Comparison of ENCODE assay signal across 8 cellular contexts in the genomic region with DNA sequence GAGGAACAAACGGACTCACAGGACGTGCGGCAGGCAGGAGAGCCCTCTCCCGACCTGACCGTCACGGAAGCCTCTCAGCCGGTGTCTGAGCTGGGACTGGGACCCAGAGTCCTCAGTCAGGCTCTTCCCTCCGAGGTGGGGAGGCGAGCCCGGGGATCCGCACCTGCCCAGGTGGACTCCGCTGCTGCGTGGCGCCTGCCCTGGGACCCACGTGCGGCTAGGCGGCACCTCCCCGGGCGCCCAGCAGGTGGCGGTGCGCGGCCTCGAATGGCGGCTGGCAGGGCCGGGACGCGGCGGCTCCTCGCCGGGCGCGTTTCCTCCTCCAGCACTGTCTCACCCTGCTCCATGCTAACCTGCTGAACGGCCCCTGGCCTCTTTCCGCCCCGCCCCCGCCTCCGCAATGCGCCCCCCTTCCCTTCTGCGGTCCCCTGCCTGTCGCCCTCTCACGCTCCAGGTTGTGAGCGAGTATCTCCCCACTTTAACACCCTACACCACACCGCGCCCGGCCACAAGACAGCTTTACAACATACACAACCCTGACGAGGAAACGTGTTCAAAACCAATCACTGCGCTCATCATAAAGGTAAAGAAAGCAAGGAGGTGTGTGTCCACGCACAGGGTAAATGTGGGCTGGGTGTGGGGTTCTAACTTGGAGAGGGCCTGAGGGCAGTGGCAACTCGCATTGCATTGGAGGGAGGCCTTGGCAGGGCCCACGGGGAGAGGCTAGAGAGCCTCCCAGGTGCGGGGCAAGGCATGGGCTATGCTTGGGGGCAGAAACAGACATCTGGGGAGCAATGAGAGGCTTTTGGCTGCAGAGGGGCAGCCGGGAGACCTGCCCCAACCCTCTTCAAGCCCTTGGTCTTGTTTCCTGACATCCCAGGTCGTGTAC. TPM values are rescaled to one million over a fixed set of nuclear protein-coding genes. Genes with fewer than 3 reads are reported as not detected.
DNase-seq lines count a peak whose midpoint lies in the region; ATAC-seq and TF ChIP-seq lines count a peak whose summit lies in the region.

No MANE protein-coding gene starts in this region.

- 0 out of 22 replicates have a peak, but pooled peaks cover 0 to 5% (median 0%) of the 10 kb centered on the region in 11 experiments for H4K20me1 ChIP-seq in BLaER1 treated with 17β-estradiol and CSF1 and Interleukin-3, amounts not matched to agents 10 nM and 100 nM
- no peaks in the 10 kb centered on the region for H4K20me1 ChIP-seq in HCT116 (ENCODE audit: insufficient read depth)

- RAD21 ChIA-PET in HCT116 (lab: Charles Lee; ENCODE audit: low non-redundant PET in 1 of 2, low total read pairs in 2 of 2, uncharacterized antibody in 2 of 2, unreplicated experiment in 2 of 2): interaction anchor here in 1 of 2 experiments (0.6 to 0.7 kb wide), 5 partner anchors 47 to 389 kb away, joined by 3 to 8 read pairs (median 4); no protein-coding TSS in a partner anchor

- no TSS peak for BruUV-seq in HCT116 (replicated peaks; lab: Mats Ljungman, UMichigan)

- TF ChIP-seq RAD21 in HCT116 (IDR thresholded peaks at IDR 0.05; ENCODE audit: low read depth): peak; percentile 90

- ATAC-seq in HCT116 (peak; percentile 94), mucosa of descending colon (peak; percentile 99), HG03095 (IDR thresholded peaks at IDR 0.05; ENCODE audit: unreplicated experiment) (no peak)

- H3K4me3 ChIP-seq in BLaER1 treated with 17β-estradiol and CSF1 and Interleukin-3, amounts not matched to agents 10 nM and 100 nM: peak overlapping the region; percentile 8 to 65 (median 45); a peak in 15 of 20 replicates
- peak overlapping the region; percentile 2 to 24; a peak in 3 of 4 replicates for H3K4me3 ChIP-seq in HCT116 (replicated peaks in 1 of 2; ENCODE audit: low read depth in 1 of 2, low read length in 2 of 2)
- H3K4me3 ChIP-seq in NT2/D1 (ENCODE audit: insufficient read length, low read depth): peak overlapping the region; percentile 26
- no peak overlapping the region for H3K4me3 ChIP-seq in mucosa of descending colon

- H2AFZ ChIP-seq in HCT116 (ENCODE audit: low read depth, low read length, poor library complexity, severe bottlenecking): peak overlapping the region; percentile 72

- no peaks in the 10 kb centered on the region for H3K36me3 ChIP-seq in BLaER1 treated with 17β-estradiol and CSF1 and Interleukin-3, amounts not matched to agents 10 nM and 100 nM
- H3K36me3 ChIP-seq in HCT116 (ENCODE audit: control insufficient read depth in 1 of 2, insufficient read depth in 2 of 2, low read length in 2 of 2) (no peaks in the 10 kb centered on the region), NT2/D1 (ENCODE audit: insufficient read depth, insufficient read length, low read length) (no peaks in the 10 kb centered on the region), mucosa of descending colon (ENCODE audit: low read depth) (no peaks in the 10 kb centered on the region)

- peak overlapping the region; percentile 74 to 98 (median 93) for H3K4me2 ChIP-seq in BLaER1 treated with 17β-estradiol and CSF1 and Interleukin-3, amounts not matched to agents 10 nM and 100 nM
- H3K4me2 ChIP-seq in HCT116 (ENCODE audit: low read length): peak overlapping the region; percentile 52

- H3K4me1 ChIP-seq in BLaER1 treated with 17β-estradiol and CSF1 and Interleukin-3, amounts not matched to agents 10 nM and 100 nM: peaks cover 20 to 64% (median 49%) of the 10 kb centered on the region in 10 experiments
- H3K4me1 ChIP-seq in HCT116 (ENCODE audit: control insufficient read depth in 1 of 2, insufficient read depth in 2 of 2, low read length in 2 of 2) (peaks cover 0 to 23% of the 10 kb centered on the region in 2 experiments; a peak in 3 of 4 replicates), NT2/D1 (ENCODE audit: insufficient read depth, insufficient read length) (no peaks in the 10 kb centered on the region), mucosa of descending colon (ENCODE audit: low read depth) (no peaks in the 10 kb centered on the region)

- H3K9me3 ChIP-seq in BLaER1 treated with 17β-estradiol and CSF1 and Interleukin-3, amounts not matched to agents 10 nM and 100 nM (replicated peaks in 1 of 11): no peaks in the 10 kb centered on the region; a peak in 1 of 22 replicates
- H3K9me3 ChIP-seq in HCT116 (ENCODE audit: control insufficient read depth in 1 of 2, insufficient read depth in 1 of 2, low read depth in 1 of 2, low read length in 2 of 2) (no peaks in the 10 kb centered on the region), NT2/D1 (ENCODE audit: insufficient read depth, low read length) (no peaks in the 10 kb centered on the region), mucosa of descending colon (no peaks in the 10 kb centered on the region)

- TF ChIP-seq POLR2A in HCT116 (IDR thresholded peaks at IDR 0.05; ENCODE audit: borderline replicate concordance, extremely low read depth, insufficient read depth, insufficient read length): no peak

- intact Hi-C loops in HCT116 (cut with micrococcal nuclease): loop anchor here (1.0 to 10.0 kb wide), 2 partner anchors 219 to 332 kb away; a partner anchor contains a TSS
- intact Hi-C loops in mucosa of descending colon (cut with DNase I, micrococcal nuclease): loop anchor here in 1 of 2 donors (10.0 kb wide), 1 partner anchor 219 kb away; no protein-coding TSS in a partner anchor

- DNase-seq in HCT116 (ENCODE audit: low read depth, low spot score) (peak; percentile 26), NT2/D1 (ENCODE audit: low read depth, low spot score) (peak; percentile 39), epidermal melanocyte (ENCODE audit: insufficient read length, low spot score) (peak; percentile 45), mucosa of descending colon (peak; percentile 73 to 89 (median 85))
- DNase-seq in activated CD8-positive, alpha-beta memory T cell treated with anti-CD3 and anti-CD28 coated beads, Interleukin-2, amount 50 U/mL, for 24 hours (ENCODE audit: extremely low read depth): peak; percentile 29
- DNase-seq in stimulated activated CD8-positive, alpha-beta memory T cell treated with anti-CD3 and anti-CD28 coated beads, Interleukin-7, amount 100 ng/mL, for 1 hour (ENCODE audit: low read depth in 2 of 2): peak; percentile 57 to 62

- peaks cover 0 to 29% (median 6%) of the 10 kb centered on the region in 11 experiments; a peak in 11 of 22 replicates for H3K27me3 ChIP-seq in BLaER1 treated with 17β-estradiol and CSF1 and Interleukin-3, amounts not matched to agents 10 nM and 100 nM
- H3K27me3 ChIP-seq in HCT116 (ENCODE audit: insufficient read depth, low read length) (no peaks in the 10 kb centered on the region), NT2/D1 (ENCODE audit: insufficient read depth, insufficient read length) (peaks cover 21% of the 10 kb centered on the region)

- CTCF ChIA-PET in HCT116 (lab: Charles Lee): interaction anchor here (0.7 to 0.9 kb wide), 2 partner anchors 68 to 324 kb away, joined by 3 to 4 read pairs; no protein-coding TSS in a partner anchor

- no peaks in the 10 kb centered on the region for H3K79me2 ChIP-seq in HCT116 (ENCODE audit: insufficient read depth, low read length)

- no peaks in the 10 kb centered on the region for H3K9me2 ChIP-seq in HCT116 (ENCODE audit: insufficient read depth)

- peak overlapping the region; percentile 24 to 62 (median 53); a peak in 16 of 22 replicates for H3K9ac ChIP-seq in BLaER1 treated with 17β-estradiol and CSF1 and Interleukin-3, amounts not matched to agents 10 nM and 100 nM
- H3K9ac ChIP-seq in HCT116 (ENCODE audit: low read length) (peak overlapping the region; percentile 36; the same call in 1 of the 2 replicates), NT2/D1 (ENCODE audit: insufficient read length, low read depth) (peak overlapping the region; percentile 72)

- TF ChIP-seq CTCF in HCT116 (IDR thresholded peaks at IDR 0.05 in 2 of 3, conservative IDR thresholded peaks at IDR 0.05 in 1 of 3; ENCODE audit: borderline replicate concordance in 1 of 3, insufficient read depth in 1 of 3, low read depth in 2 of 3, low read length in 2 of 3): peak; percentile 57 to 85 (median 80)
- peak; percentile 94 for TF ChIP-seq CTCF in mucosa of descending colon (IDR thresholded peaks at IDR 0.05)

- POLR2A ChIA-PET in HCT116 (lab: Charles Lee): no interaction called here

- peak overlapping the region in 2 of 11 experiments; percentile 50; a peak in 5 of 22 replicates for H3K27ac ChIP-seq in BLaER1 treated with 17β-estradiol and CSF1 and Interleukin-3, amounts not matched to agents 10 nM and 100 nM
- no peak overlapping the region for H3K27ac ChIP-seq in HCT116 (ENCODE audit: low read depth, low read length)

TF ChIP-seq in HCT116, 20 proteins besides CTCF, POLR2A, EP300 and RAD21 (continues in another document):
- TF ChIP-seq, protein P1, sequence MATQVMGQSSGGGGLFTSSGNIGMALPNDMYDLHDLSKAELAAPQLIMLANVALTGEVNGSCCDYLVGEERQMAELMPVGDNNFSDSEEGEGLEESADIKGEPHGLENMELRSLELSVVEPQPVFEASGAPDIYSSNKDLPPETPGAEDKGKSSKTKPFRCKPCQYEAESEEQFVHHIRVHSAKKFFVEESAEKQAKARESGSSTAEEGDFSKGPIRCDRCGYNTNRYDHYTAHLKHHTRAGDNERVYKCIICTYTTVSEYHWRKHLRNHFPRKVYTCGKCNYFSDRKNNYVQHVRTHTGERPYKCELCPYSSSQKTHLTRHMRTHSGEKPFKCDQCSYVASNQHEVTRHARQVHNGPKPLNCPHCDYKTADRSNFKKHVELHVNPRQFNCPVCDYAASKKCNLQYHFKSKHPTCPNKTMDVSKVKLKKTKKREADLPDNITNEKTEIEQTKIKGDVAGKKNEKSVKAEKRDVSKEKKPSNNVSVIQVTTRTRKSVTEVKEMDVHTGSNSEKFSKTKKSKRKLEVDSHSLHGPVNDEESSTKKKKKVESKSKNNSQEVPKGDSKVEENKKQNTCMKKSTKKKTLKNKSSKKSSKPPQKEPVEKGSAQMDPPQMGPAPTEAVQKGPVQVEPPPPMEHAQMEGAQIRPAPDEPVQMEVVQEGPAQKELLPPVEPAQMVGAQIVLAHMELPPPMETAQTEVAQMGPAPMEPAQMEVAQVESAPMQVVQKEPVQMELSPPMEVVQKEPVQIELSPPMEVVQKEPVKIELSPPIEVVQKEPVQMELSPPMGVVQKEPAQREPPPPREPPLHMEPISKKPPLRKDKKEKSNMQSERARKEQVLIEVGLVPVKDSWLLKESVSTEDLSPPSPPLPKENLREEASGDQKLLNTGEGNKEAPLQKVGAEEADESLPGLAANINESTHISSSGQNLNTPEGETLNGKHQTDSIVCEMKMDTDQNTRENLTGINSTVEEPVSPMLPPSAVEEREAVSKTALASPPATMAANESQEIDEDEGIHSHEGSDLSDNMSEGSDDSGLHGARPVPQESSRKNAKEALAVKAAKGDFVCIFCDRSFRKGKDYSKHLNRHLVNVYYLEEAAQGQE (IDR thresholded peaks at IDR 0.05; ENCODE audit: low read depth): no peak

RNA-seq across cellular contexts. Expression of a gene that starts 25.9 kb away (rescaled TPM):
- 135 TPM for total RNA-seq in HCT116 (2021; ENCODE audit: unreplicated experiment)
- polyA plus RNA-seq in HCT116 (2012): 127 and 143 TPM in 2 replicates
- total RNA-seq in mucosa of descending colon: 100 to 1,000 TPM in 1 of 3 donors, 10 to 100 TPM in 2; 59.9 to 136 (median 66.8) TPM

Comparison
In these comparisons a context has a peak if more than half of its experiments do, and no peak if none do; other contexts are left out.
1. DNase-seq: peak in every context shown above with its lines; median percentile 85 in mucosa of descending colon; 60 in stimulated activated CD8-positive, alpha-beta memory T cell treated with anti-CD3 and anti-CD28 coated beads, Interleukin-7, amount 100 ng/mL, for 1 hour; 45 in epidermal melanocyte; 39 in NT2/D1; 29 in activated CD8-positive, alpha-beta memory T cell treated with anti-CD3 and anti-CD28 coated beads, Interleukin-2, amount 50 U/mL, for 24 hours; 26 in HCT116.